ENCODE assay signal across 11 cellular contexts in the genomic region with DNA sequence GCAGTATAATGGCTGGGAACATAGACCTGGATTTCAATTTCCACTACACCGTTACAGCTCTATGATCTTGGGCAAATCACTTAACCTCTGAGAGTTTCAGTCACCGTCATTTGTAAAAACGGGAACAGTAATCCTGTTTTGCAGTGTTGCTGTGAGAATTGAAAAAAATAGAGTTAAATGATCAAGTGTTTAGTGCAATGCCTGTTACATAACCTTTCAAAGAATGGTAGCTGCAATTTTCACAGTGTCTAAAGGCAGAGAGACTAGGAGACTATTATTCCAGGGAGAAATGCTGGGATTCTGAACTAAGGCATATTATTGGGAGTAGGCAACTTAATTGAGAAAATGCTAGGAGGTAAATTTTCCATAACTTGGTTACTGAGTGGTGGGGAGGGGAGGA. TPM values are rescaled to one million over a fixed set of nuclear protein-coding genes. Genes with fewer than 3 reads are reported as not detected.
A peak's percentile ranks its signal among the peaks of the same experiment; 100 is the strongest.
DNase-seq lines count a peak whose midpoint lies in the region; ATAC-seq and TF ChIP-seq lines count a peak whose summit lies in the region.
"Had no signal": no experiment of that assay in that cellular context is flagged by ENCODE, and none has a peak within 500 bp of the region (broad histone marks: within the 10 kb centered on the region; RNA-seq: fewer than 3 reads in every experiment).

No MANE protein-coding gene starts in this region.

- CTCF ChIA-PET in activated CD4-positive, alpha-beta memory T cell treated with anti-CD3 and anti-CD28 coated beads, Interleukin-2, amount 10 ng/mL, durations not matched to agents 7 days and 5 days (lab: Charles Lee) = interaction anchor here (1.4 to 2.8 kb wide), 3 partner anchors 22 to 230 kb away, joined by 4 to 31 read pairs (median 5); no protein-coding TSS in a partner anchor
- CTCF ChIA-PET in activated CD4-positive, alpha-beta memory T cell treated with anti-CD3 and anti-CD28 coated beads for 36 hours (lab: Charles Lee) = interaction anchor here (0.7 to 1.9 kb wide), 6 partner anchors 58 to 330 kb away, joined by 3 to 8 read pairs (median 4); a partner anchor contains a TSS

- TF ChIP-seq CTCF in NB4 (IDR thresholded peaks at IDR 0.05; ENCODE audit: low read depth, low read length) (no peak), psoas muscle (IDR thresholded peaks at IDR 0.05) (no peak)

- H3K4me3 Mint-ChIP-seq in activated CD4-positive, alpha-beta memory T cell treated with anti-CD3 and anti-CD28 coated beads, Interleukin-2, amount 10 ng/mL, durations not matched to agents 7 days and 5 days = peak overlapping the region; percentile 9
- H3K4me3 Mint-ChIP-seq in activated CD4-positive, alpha-beta memory T cell treated with anti-CD3 and anti-CD28 coated beads for 36 hours = no peak overlapping the region
- H3K4me3 Mint-ChIP-seq in dendritic cell treated with granulocyte-macrophage colony-stimulating factor and Interleukin-4, amounts not matched to agents 40 ng/mL and 50 ng/mL, for 4 days = no peak overlapping the region

- peaks cover 28% of the 10 kb centered on the region for H3K36me3 Mint-ChIP-seq in activated CD4-positive, alpha-beta memory T cell treated with anti-CD3 and anti-CD28 coated beads, Interleukin-2, amount 10 ng/mL, durations not matched to agents 7 days and 5 days (ENCODE audit: low read depth)
- peaks cover 12% of the 10 kb centered on the region for H3K36me3 Mint-ChIP-seq in activated CD4-positive, alpha-beta memory T cell treated with anti-CD3 and anti-CD28 coated beads for 36 hours
- peaks cover 30% of the 10 kb centered on the region for H3K36me3 Mint-ChIP-seq in dendritic cell treated with granulocyte-macrophage colony-stimulating factor and Interleukin-4, amounts not matched to agents 40 ng/mL and 50 ng/mL, for 4 days (ENCODE audit: low read depth)

- H3K9me3 Mint-ChIP-seq in activated CD4-positive, alpha-beta memory T cell treated with anti-CD3 and anti-CD28 coated beads, Interleukin-2, amount 10 ng/mL, durations not matched to agents 7 days and 5 days = no peaks in the 10 kb centered on the region
- no peaks in the 10 kb centered on the region for H3K9me3 Mint-ChIP-seq in activated CD4-positive, alpha-beta memory T cell treated with anti-CD3 and anti-CD28 coated beads for 36 hours
- no peaks in the 10 kb centered on the region for H3K9me3 Mint-ChIP-seq in dendritic cell treated with granulocyte-macrophage colony-stimulating factor and Interleukin-4, amounts not matched to agents 40 ng/mL and 50 ng/mL, for 4 days

- no peaks in the 10 kb centered on the region for H3K27me3 ChIP-seq in psoas muscle (ENCODE audit: insufficient read depth in 3 of 3, low read length in 2 of 3)

- no peak overlapping the region for H3K27ac Mint-ChIP-seq in activated CD4-positive, alpha-beta memory T cell treated with anti-CD3 and anti-CD28 coated beads, Interleukin-2, amount 10 ng/mL, durations not matched to agents 7 days and 5 days
- H3K27ac Mint-ChIP-seq in activated CD4-positive, alpha-beta memory T cell treated with anti-CD3 and anti-CD28 coated beads for 36 hours = no peak overlapping the region
- H3K27ac Mint-ChIP-seq in dendritic cell treated with granulocyte-macrophage colony-stimulating factor and Interleukin-4, amounts not matched to agents 40 ng/mL and 50 ng/mL, for 4 days = peak overlapping the region; percentile 63

- TF ChIP-seq POLR2A in NB4 (IDR thresholded peaks at IDR 0.05; ENCODE audit: extremely low read depth, insufficient read length) = no peak

- POLR2A ChIA-PET in activated CD4-positive, alpha-beta memory T cell treated with anti-CD3 and anti-CD28 coated beads, Interleukin-2, amount 10 ng/mL, durations not matched to agents 7 days and 5 days (lab: Charles Lee) = interaction anchor here (1.2 to 4.1 kb wide), 4 partner anchors 10 to 130 kb away, joined by 3 to 40 read pairs (median 20); a partner anchor contains a TSS
- POLR2A ChIA-PET in activated CD4-positive, alpha-beta memory T cell treated with anti-CD3 and anti-CD28 coated beads for 36 hours (lab: Charles Lee) = interaction anchor here (2.2 kb wide), 1 partner anchor 131 kb away, joined by 17 read pairs; a partner anchor contains a TSS

- H3K4me3 ChIP-seq in NB4 (ENCODE audit: low read depth, low read length) = peak overlapping the region; percentile 94
- peak overlapping the region; percentile 93 for H3K4me3 ChIP-seq in psoas muscle

- H3K9me3 ChIP-seq in psoas muscle = no peaks in the 10 kb centered on the region

- WGBS in psoas muscle, 3 donors = 71 to 85% (median 73%) methylated on average over 3 of the region's 3 CpGs

- peaks cover 55% of the 10 kb centered on the region for H3K4me1 ChIP-seq in psoas muscle

- H3K27me3 Mint-ChIP-seq in activated CD4-positive, alpha-beta memory T cell treated with anti-CD3 and anti-CD28 coated beads, Interleukin-2, amount 10 ng/mL, durations not matched to agents 7 days and 5 days = no peaks in the 10 kb centered on the region
- H3K27me3 Mint-ChIP-seq in activated CD4-positive, alpha-beta memory T cell treated with anti-CD3 and anti-CD28 coated beads for 36 hours = no peaks in the 10 kb centered on the region
- H3K27me3 Mint-ChIP-seq in dendritic cell treated with granulocyte-macrophage colony-stimulating factor and Interleukin-4, amounts not matched to agents 40 ng/mL and 50 ng/mL, for 4 days = no peaks in the 10 kb centered on the region

- intact Hi-C loops in activated CD4-positive, alpha-beta memory T cell treated with anti-CD3 and anti-CD28 coated beads for 36 hours (cut with micrococcal nuclease) = loop anchor here (1.0 to 5.0 kb wide), 3 partner anchors 132 to 1127 kb away; a partner anchor contains a TSS
- intact Hi-C loops in dendritic cell treated with granulocyte-macrophage colony-stimulating factor and Interleukin-4, amounts not matched to agents 40 ng/mL and 50 ng/mL, for 4 days (cut with micrococcal nuclease) = loop anchor here (5.0 to 10.0 kb wide), 2 partner anchors 140 to 158 kb away; a partner anchor contains a TSS
- intact Hi-C loops in psoas muscle (cut with DNase I) = no loop called here
- intact Hi-C loops in cardiac septum (cut with DNase I) = no loop called here

- no peak overlapping the region for H3K27ac ChIP-seq in psoas muscle
- H3K27ac ChIP-seq: VCaP had no signal

- no peak for ATAC-seq in psoas muscle

- no peaks in the 10 kb centered on the region for H3K36me3 ChIP-seq in psoas muscle (ENCODE audit: insufficient read depth in 1 of 2, low read depth in 1 of 2)

- DNase-seq in activated CD4-positive, alpha-beta memory T cell treated with anti-CD3 and anti-CD28 coated beads, Interleukin-2, amount 10 ng/mL, durations not matched to agents 7 days and 5 days = no peak
- no peak for DNase-seq in activated CD4-positive, alpha-beta memory T cell treated with anti-CD3 and anti-CD28 coated beads for 36 hours
- DNase-seq in NB4 (ENCODE audit: low read depth) (no peak), psoas muscle (no peak), GDM1 (lab: John Stamatoyannopoulos, UW) (no peak), cardiac septum (ENCODE audit: low spot score) (no peak)
- DNase-seq in activated CD4-positive, CD25-positive, alpha-beta regulatory T cell treated with anti-CD3 and anti-CD28 coated beads, Interleukin-2, amount 50 U/mL, for 72 hours = no peak
- DNase-seq: NCI-H2029 treated with DMSO at 0.1 percent for 48 hours, trophoblast cell had no signal

- peaks cover 70% of the 10 kb centered on the region for H3K4me1 Mint-ChIP-seq in activated CD4-positive, alpha-beta memory T cell treated with anti-CD3 and anti-CD28 coated beads, Interleukin-2, amount 10 ng/mL, durations not matched to agents 7 days and 5 days
- peaks cover 73% of the 10 kb centered on the region for H3K4me1 Mint-ChIP-seq in activated CD4-positive, alpha-beta memory T cell treated with anti-CD3 and anti-CD28 coated beads for 36 hours (ENCODE audit: low read depth)
- H3K4me1 Mint-ChIP-seq in dendritic cell treated with granulocyte-macrophage colony-stimulating factor and Interleukin-4, amounts not matched to agents 40 ng/mL and 50 ng/mL, for 4 days (ENCODE audit: low read depth) = peaks cover 84% of the 10 kb centered on the region

RNA-seq across cellular contexts. Expression of a gene that starts 2.0 kb away (rescaled TPM):
- 10 to 100 TPM; 52.0 to 52.8 TPM for total RNA-seq in activated CD4-positive, alpha-beta memory T cell treated with anti-CD3 and anti-CD28 coated beads, Interleukin-2, amount 10 ng/mL, durations not matched to agents 7 days and 5 days
- total RNA-seq in activated CD4-positive, alpha-beta memory T cell treated with anti-CD3 and anti-CD28 coated beads for 36 hours = 10 to 100 TPM; 51.9 to 53.0 TPM
- total RNA-seq in psoas muscle (10 to 100 TPM; 26.6 to 32.2 (median 28.7) TPM), cardiac septum (27.5 TPM)
- 10 to 100 TPM in 2 of 3 donors, 1 to 10 TPM in 1; 7.8 to 24.4 (median 12.6) TPM for polyA plus RNA-seq in psoas muscle

Comparison
In these comparisons a context has a peak if more than half of its experiments do, and no peak if none do; other contexts are left out.
1. intact Hi-C loops: an anchor here in activated CD4-positive, alpha-beta memory T cell treated with anti-CD3 and anti-CD28 coated beads for 36 hours (1.0 to 5.0 kb wide) and dendritic cell treated with granulocyte-macrophage colony-stimulating factor and Interleukin-4, amounts not matched to agents 40 ng/mL and 50 ng/mL, for 4 days (5.0 to 10.0 kb wide); none called in psoas muscle and cardiac septum.